In genomic region chr1:118271883-118272282, GRCh38 we compare ENCODE assay signal across 20 cellular contexts.
"Had no signal": no experiment of that assay in that cellular context is flagged by ENCODE, and none has a peak within 500 bp of the region (broad histone marks: within the 10 kb centered on the region; RNA-seq: fewer than 3 reads in every experiment).

No MANE protein-coding gene starts in this region.

- DNase-seq: effector memory CD4-positive, alpha-beta T cell; foreskin keratinocyte; heart left ventricle; kidney; natural killer cell; occipital lobe; ovary; posterior cingulate gyrus; psoas muscle; right cardiac atrium; sigmoid colon; stimulated activated CD4-positive, alpha-beta T cell treated with anti-CD3 and anti-CD28 coated beads, Interleukin-2, amount 100 ng/mL, for 24 hours; stimulated activated CD4-positive, alpha-beta T cell treated with anti-CD3 and anti-CD28 coated beads, Interleukin-4, amount 100 ng/mL, for 24 hours; stimulated activated naive CD4-positive, alpha-beta T cell treated with Interleukin-2 at 50 U/mL for 16 hours; stomach; testis; tibial artery had no signal

- ATAC-seq: foreskin keratinocyte; gastroesophageal sphincter; heart left ventricle; left lobe of liver; natural killer cell; psoas muscle; right cardiac atrium; stimulated activated effector memory CD8-positive, alpha-beta T cell treated with anti-CD3 and anti-CD28 coated beads, Interleukin-12 subunit alpha, Interleukin-12 subunit beta, amount 100 ng/mL, for 72 hours had no signal
